Comparison of ENCODE assay signal across 21 cellular contexts in genomic region chr1:188620236-188620635, GRCh38.
"Had no signal": no experiment of that assay in that cellular context is flagged by ENCODE, and none has a peak within 500 bp of the region (broad histone marks: within the 10 kb centered on the region; RNA-seq: fewer than 3 reads in every experiment).

No MANE protein-coding gene starts in this region.

- DNase-seq: Kasumi-1, MM.1S, NCI-H1092 treated with DMSO at 0.1 percent for 48 hours, NCI-H1436, NCI-H187, NCI-H2029, NCI-H2081 treated with DMSO at 0.1 percent for 48 hours, NCI-H2171, NCI-H226, NCI-H446, NCI-H510A, NCI-H524 treated with DMSO at 0.1 percent for 48 hours, NCI-H69, NCI-H774, PC-3, SHP77, SJCRH30 had no signal

- H3K4me3 ChIP-seq: SJCRH30 had no signal

- H3K36me3 ChIP-seq: SJCRH30 had no signal

- ATAC-seq: Panc1, PC-3, SK-N-SH treated with all-trans-retinoic acid at 6 μM for 48 hours had no signal

- H3K4me2 ChIP-seq: KMS-11 had no signal

- H3K27ac ChIP-seq: KMS-11, RWPE1, SJCRH30 had no signal

- H3K9me3 ChIP-seq: SJCRH30 had no signal

- H3K27me3 ChIP-seq: SJCRH30 had no signal

- H3K9ac ChIP-seq: KMS-11 had no signal
